Comparison of ENCODE assay signal across 17 cellular contexts in the genomic region with DNA sequence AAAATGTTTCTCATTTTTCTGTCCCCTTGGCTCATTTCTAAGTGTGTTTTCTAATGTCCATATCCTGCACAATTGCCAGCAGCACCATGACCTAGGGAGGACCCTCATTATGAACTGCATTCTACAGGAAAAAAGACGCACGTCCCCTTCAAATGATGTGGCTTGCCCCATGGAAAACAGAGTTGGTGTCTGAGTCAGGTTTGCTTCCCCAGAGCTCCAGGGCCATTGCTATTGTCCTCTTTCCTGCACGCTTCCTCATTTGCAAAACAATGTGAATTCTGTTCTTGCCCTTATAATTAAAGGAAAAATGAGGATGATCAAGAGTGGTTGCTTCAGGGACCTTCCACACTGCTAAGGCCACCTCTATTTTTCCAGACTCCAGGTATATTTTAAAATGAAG. TPM values are rescaled to one million over a fixed set of nuclear protein-coding genes. Genes with fewer than 3 reads are reported as not detected.
DNase-seq lines count a peak whose midpoint lies in the region; ATAC-seq and TF ChIP-seq lines count a peak whose summit lies in the region.
"Had no signal": no experiment of that assay in that cellular context is flagged by ENCODE, and none has a peak within 500 bp of the region (broad histone marks: within the 10 kb centered on the region; RNA-seq: fewer than 3 reads in every experiment).

No MANE protein-coding gene starts in this region.

- intact Hi-C loops in left lung (cut with DNase I) (loop anchor here in 1 of 2 donors (10.0 kb wide), 1 partner anchor 1016 kb away; no protein-coding TSS in a partner anchor), posterior cingulate gyrus (cut with DNase I) (loop anchor here (10.0 kb wide), 1 partner anchor 216 kb away; no protein-coding TSS in a partner anchor)

- DNase-seq in NCI-H1417 (lab: John Stamatoyannopoulos, UW) = peak in 2 of 3 experiments; percentile 61 to 84
- DNase-seq in NCI-H1417 treated with DMSO at 0.1 percent for 48 hours (lab: John Stamatoyannopoulos, UW) = no peak
- peak; percentile 62 for DNase-seq in NCI-H146 (lab: John Stamatoyannopoulos, UW)
- DNase-seq in endodermal cell = no peak
- DNase-seq in progenitor cell of endocrine pancreas (ENCODE audit: low spot score, unreplicated experiment) = no peak
- no peak for DNase-seq in left lung
- no peak for DNase-seq in posterior cingulate gyrus
- no peak for DNase-seq in NOMO-1 treated with DMSO at 0.1 percent for 48 hours (lab: John Stamatoyannopoulos, UW; ENCODE audit: unreplicated experiment)
- DNase-seq: activated CD4-positive, alpha-beta T cell treated with anti-CD3 and anti-CD28 coated beads for 1 hour; activated naive CD8-positive, alpha-beta T cell treated with anti-CD3 and anti-CD28 coated beads, Interleukin-2, amount 10 ng/mL, durations not matched to agents 7 days and 5 days; DMS 273 treated with DMSO at 0.1 percent for 48 hours; heart left ventricle; T-cell had no signal

- H3K27me3 ChIP-seq in endodermal cell (ENCODE audit: control insufficient read depth, insufficient read depth, low read length, poor library complexity, severe bottlenecking) = no peaks in the 10 kb centered on the region
- no peaks in the 10 kb centered on the region for H3K27me3 ChIP-seq in left lung
- H3K27me3 ChIP-seq: heart left ventricle, suprapubic skin had no signal

- H3K36me3 ChIP-seq in endodermal cell (ENCODE audit: control insufficient read depth, insufficient read depth, low read length) (no peaks in the 10 kb centered on the region), left lung (no peaks in the 10 kb centered on the region)
- H3K36me3 ChIP-seq: heart left ventricle, suprapubic skin had no signal

- H3K9me3 ChIP-seq in endodermal cell (ENCODE audit: control insufficient read depth, low read length) (no peaks in the 10 kb centered on the region), left lung (no peaks in the 10 kb centered on the region)
- H3K9me3 ChIP-seq: heart left ventricle, suprapubic skin had no signal

- H3K4me1 ChIP-seq in endodermal cell (ENCODE audit: control insufficient read depth, insufficient read depth, low read length) (peaks cover 4% of the 10 kb centered on the region), left lung (peaks cover 0 to 10% of the 10 kb centered on the region in 2 donors)

- no peak overlapping the region for H3K9ac ChIP-seq in endodermal cell (ENCODE audit: extremely low read depth, low read length, poor library complexity, severe bottlenecking)

- H3K27me3 Mint-ChIP-seq in endodermal cell (ENCODE audit: insufficient read depth) (no peaks in the 10 kb centered on the region), progenitor cell of endocrine pancreas (no peaks in the 10 kb centered on the region)
- H3K27me3 Mint-ChIP-seq: activated naive CD8-positive, alpha-beta T cell treated with anti-CD3 and anti-CD28 coated beads, Interleukin-2, amount 10 ng/mL, durations not matched to agents 7 days and 5 days; central memory CD8-positive, alpha-beta T cell; IgD-negative memory B cell; T-cell had no signal

- H3K4me1 Mint-ChIP-seq in endodermal cell = peaks cover 22% of the 10 kb centered on the region
- peaks cover 20% of the 10 kb centered on the region for H3K4me1 Mint-ChIP-seq in progenitor cell of endocrine pancreas (ENCODE audit: low read depth)
- H3K4me1 Mint-ChIP-seq: central memory CD8-positive, alpha-beta T cell had no signal

- H3K36me3 Mint-ChIP-seq in endodermal cell (ENCODE audit: low read depth) (no peaks in the 10 kb centered on the region), progenitor cell of endocrine pancreas (ENCODE audit: insufficient read depth) (no peaks in the 10 kb centered on the region)
- H3K36me3 Mint-ChIP-seq: activated naive CD8-positive, alpha-beta T cell treated with anti-CD3 and anti-CD28 coated beads, Interleukin-2, amount 10 ng/mL, durations not matched to agents 7 days and 5 days; IgD-negative memory B cell; T-cell had no signal

- H3K4me3 ChIP-seq in endodermal cell (ENCODE audit: low read length) (no peak overlapping the region), left lung (no peak overlapping the region)
- H3K4me3 ChIP-seq: heart left ventricle, suprapubic skin had no signal

- H3K27ac ChIP-seq in endodermal cell (ENCODE audit: low read depth, low read length) (peak overlapping the region; percentile 95), left lung (no peak overlapping the region)
- H3K27ac ChIP-seq: heart left ventricle, suprapubic skin had no signal

- H3K9me3 Mint-ChIP-seq in endodermal cell (no peaks in the 10 kb centered on the region), progenitor cell of endocrine pancreas (ENCODE audit: low read depth) (no peaks in the 10 kb centered on the region)
- H3K9me3 Mint-ChIP-seq: activated naive CD8-positive, alpha-beta T cell treated with anti-CD3 and anti-CD28 coated beads, Interleukin-2, amount 10 ng/mL, durations not matched to agents 7 days and 5 days; central memory CD8-positive, alpha-beta T cell; IgD-negative memory B cell; T-cell had no signal

- TF ChIP-seq CTCF in endodermal cell (conservative IDR thresholded peaks at IDR 0.05) (no peak), progenitor cell of endocrine pancreas (IDR thresholded peaks at IDR 0.05; ENCODE audit: unreplicated experiment) (no peak), left lung (IDR thresholded peaks at IDR 0.05) (no peak)

- H3K4me3 Mint-ChIP-seq in endodermal cell = no peak overlapping the region
- H3K4me3 Mint-ChIP-seq in progenitor cell of endocrine pancreas (ENCODE audit: low read depth) = no peak overlapping the region
- H3K4me3 Mint-ChIP-seq: activated naive CD8-positive, alpha-beta T cell treated with anti-CD3 and anti-CD28 coated beads, Interleukin-2, amount 10 ng/mL, durations not matched to agents 7 days and 5 days; central memory CD8-positive, alpha-beta T cell; T-cell had no signal

- WGBS in endodermal cell (ENCODE audit: insufficient coverage in 1 of 2, insufficient read length in 1 of 2), 2 experiments = 46 to 78% methylated on average over 2 to 3 of the region's 3 CpGs

- no peak for ATAC-seq in left lung
- ATAC-seq: T-cell had no signal

- H3K27ac Mint-ChIP-seq in endodermal cell = peak overlapping the region; percentile 27
- peak overlapping the region; percentile 66 for H3K27ac Mint-ChIP-seq in progenitor cell of endocrine pancreas
- H3K27ac Mint-ChIP-seq: activated naive CD8-positive, alpha-beta T cell treated with anti-CD3 and anti-CD28 coated beads, Interleukin-2, amount 10 ng/mL, durations not matched to agents 7 days and 5 days had no signal

RNA-seq across cellular contexts. Expression of a gene that starts 14.7 kb away (rescaled TPM):
- not detected for total RNA-seq in endodermal cell
- polyA plus RNA-seq in endodermal cell (2013, experiment 1 of 2) = 0.21 TPM
- 0.17 TPM for polyA plus RNA-seq in endodermal cell (2013, experiment 2 of 2)
- total RNA-seq in progenitor cell of endocrine pancreas = 0.27 TPM in 1 of 2 replicates, not detected in the other
- total RNA-seq in left lung = under 1 TPM; 0.10 to 0.29 TPM
- total RNA-seq: activated naive CD8-positive, alpha-beta T cell treated with anti-CD3 and anti-CD28 coated beads, Interleukin-2, amount 10 ng/mL, durations not matched to agents 7 days and 5 days; osteoblast had no signal
- polyA plus RNA-seq: IgD-negative memory B cell had no signal

RNA-seq across cellular contexts. Expression of a gene that starts 36.2 kb away (rescaled TPM):
- total RNA-seq in endodermal cell (10 to 100 TPM; 66.3 to 66.8 TPM), progenitor cell of endocrine pancreas (145 and 157 TPM in 2 replicates), left lung (100 to 1,000 TPM; 192 to 277 TPM)
- 297 TPM for polyA plus RNA-seq in endodermal cell (2013, experiment 1 of 2)
- 287 TPM for polyA plus RNA-seq in endodermal cell (2013, experiment 2 of 2)

Comparison
In these comparisons a context has a peak if more than half of its experiments do, and no peak if none do; other contexts are left out.
1. DNase-seq: peak in NCI-H1417 (2 of 3) and NCI-H146 (single experiment); none in NCI-H1417 treated with DMSO at 0.1 percent for 48 hours (single experiment), endodermal cell (single experiment), progenitor cell of endocrine pancreas (single experiment), left lung (0 of 2), posterior cingulate gyrus (0 of 10) and NOMO-1 treated with DMSO at 0.1 percent for 48 hours (single experiment).